Comparison of ENCODE assay signal across 8 cellular contexts in genomic region chrX:84046403-84046984, GRCh38.
DNase-seq lines count a peak whose midpoint lies in the region; ATAC-seq, FAIRE-seq and TF ChIP-seq lines count a peak whose summit lies in the region.

No MANE protein-coding gene starts in this region.

- H3K4me1 Mint-ChIP-seq in mesothelial cell of epicardium = no peaks in the 10 kb centered on the region

- peaks cover 32% of the 10 kb centered on the region for H3K9me3 Mint-ChIP-seq in mesothelial cell of epicardium

- peak; percentile 95 for ATAC-seq in HG03135 (IDR thresholded peaks at IDR 0.05; ENCODE audit: unreplicated experiment)

- H3K36me3 Mint-ChIP-seq in mesothelial cell of epicardium = no peaks in the 10 kb centered on the region

- no peaks in the 10 kb centered on the region for H3K27me3 Mint-ChIP-seq in mesothelial cell of epicardium (ENCODE audit: low read depth)

- FAIRE-seq in GM19239 (lab: Jason Lieb, UNC) = no peak

- H3K4me3 Mint-ChIP-seq in mesothelial cell of epicardium = no peak overlapping the region

- TF ChIP-seq CTCF in cardiac fibroblast (IDR thresholded peaks at IDR 0.05; ENCODE audit: low read depth, low read length) = peak; percentile 57
- peak; percentile 64 for TF ChIP-seq CTCF in mesothelial cell of epicardium (IDR thresholded peaks at IDR 0.05; ENCODE audit: unreplicated experiment)

- DNase-seq in Daoy (ENCODE audit: low read depth) (peak; percentile 1), GM19239 (ENCODE audit: insufficient read length, low spot score) (peak; percentile 0), NCI-H524 (lab: John Stamatoyannopoulos, UW) (peak; percentile 9 to 61), cardiac fibroblast (ENCODE audit: low read depth in 2 of 2) (peak; percentile 41), mesothelial cell of epicardium (ENCODE audit: low spot score in 2 of 2, unreplicated experiment in 2 of 2) (no peak), activated gamma-delta T cell treated with Interleukin-2 at 50 U/mL for 16 hours (no peak)
- no peak for DNase-seq in stimulated activated naive CD4-positive, alpha-beta T cell treated with Interleukin-2 at 50 U/mL for 16 hours (lab: John Stamatoyannopoulos, UW)

- no peak overlapping the region for H3K4me3 ChIP-seq in cardiac fibroblast (replicated peaks in 1 of 2; ENCODE audit: low read depth in 2 of 2, low read length in 2 of 2)

- no peak overlapping the region for H3K27ac Mint-ChIP-seq in mesothelial cell of epicardium

Comparison
In these comparisons a context has a peak if more than half of its experiments do, and no peak if none do; other contexts are left out.
1. DNase-seq: peak in Daoy (single experiment), GM19239 (single experiment), NCI-H524 (2 of 2) and cardiac fibroblast (2 of 2); none in mesothelial cell of epicardium (0 of 2), stimulated activated naive CD4-positive, alpha-beta T cell treated with Interleukin-2 at 50 U/mL for 16 hours (single experiment) and activated gamma-delta T cell treated with Interleukin-2 at 50 U/mL for 16 hours (single experiment).